20 cellular contexts compared by ENCODE assay signal in genomic region chr16:48961546-48961945, GRCh38.
A peak's percentile ranks its signal among the peaks of the same experiment; 100 is the strongest.
DNase-seq lines count a peak whose midpoint lies in the region; ATAC-seq and TF ChIP-seq lines count a peak whose summit lies in the region.
"Had no signal": no experiment of that assay in that cellular context is flagged by ENCODE, and none has a peak within 500 bp of the region (broad histone marks: within the 10 kb centered on the region; RNA-seq: fewer than 3 reads in every experiment).

No MANE protein-coding gene starts in this region.

- peak overlapping the region in 3 of 10 experiments; percentile 17 to 18 (median 17); a peak in 1 of 20 replicates for H3K4me3 ChIP-seq in BLaER1 treated with 17β-estradiol and CSF1 and Interleukin-3, amounts not matched to agents 10 nM and 100 nM
- no peak overlapping the region for H3K4me3 ChIP-seq in GM23338
- H3K4me3 ChIP-seq: HAP-1, K562, SK-N-MC had no signal

- no peak overlapping the region for H3K27ac Mint-ChIP-seq in GM23338
- H3K27ac Mint-ChIP-seq: CD4-positive, CD25-positive, alpha-beta regulatory T cell; T-cell had no signal

- no peaks in the 10 kb centered on the region for H3K36me3 ChIP-seq in BLaER1 treated with 17β-estradiol and CSF1 and Interleukin-3, amounts not matched to agents 10 nM and 100 nM
- H3K36me3 ChIP-seq in GM23338 (ENCODE audit: insufficient read depth), result no peaks in the 10 kb centered on the region
- H3K36me3 ChIP-seq: HAP-1 had no signal

- ATAC-seq in foreskin keratinocyte (peak; percentile 73), GM23338 (no peak), HG02840 (IDR thresholded peaks at IDR 0.05; ENCODE audit: low FRiP score, unreplicated experiment) (no peak)
- ATAC-seq: K562, Right ventricle myocardium inferior, T-cell had no signal

- peak; percentile 49 for DNase-seq in HT-29 (ENCODE audit: low spot score)
- peak; percentile 73 for DNase-seq in RPMI7951 (ENCODE audit: low read depth)
- peak; percentile 82 to 88 for DNase-seq in foreskin keratinocyte
- no peak for DNase-seq in activated gamma-delta T cell (lab: John Stamatoyannopoulos, UW)
- DNase-seq in activated CD4-positive, alpha-beta T cell treated with anti-CD3 and anti-CD28 coated beads for 4 hours, result no peak
- DNase-seq in GM23338 (ENCODE audit: low spot score), result no peak
- DNase-seq: CD4-positive, CD25-positive, alpha-beta regulatory T cell; NCI-H1048; NCI-H1694; NCI-H510A treated with DMSO at 0.1 percent for 48 hours; NK-92 treated with Interleukin-12 subunit alpha and Interleukin-12 subunit beta, amount 100 ng/mL, for 24 hours; OCI-M1; T-cell had no signal

- no peak overlapping the region for H3K4me3 Mint-ChIP-seq in GM23338
- H3K4me3 Mint-ChIP-seq: CD4-positive, CD25-positive, alpha-beta regulatory T cell; T-cell had no signal

- no peak overlapping the region for H2AFZ ChIP-seq in GM23338

- H3K4me1 Mint-ChIP-seq in GM23338, result no peaks in the 10 kb centered on the region
- H3K4me1 Mint-ChIP-seq: CD4-positive, CD25-positive, alpha-beta regulatory T cell; T-cell had no signal

- H3K4me2 ChIP-seq in BLaER1 treated with 17β-estradiol and CSF1 and Interleukin-3, amounts not matched to agents 10 nM and 100 nM, result peak overlapping the region; percentile 16 to 77 (median 61)
- H3K4me2 ChIP-seq in GM23338, result no peak overlapping the region

- no peak overlapping the region for H3K9ac ChIP-seq in BLaER1 treated with 17β-estradiol and CSF1 and Interleukin-3, amounts not matched to agents 10 nM and 100 nM

- H3K9me3 ChIP-seq in BLaER1 treated with 17β-estradiol and CSF1 and Interleukin-3, amounts not matched to agents 10 nM and 100 nM (replicated peaks in 1 of 11), result peaks cover 0 to 16% (median 10%) of the 10 kb centered on the region in 11 experiments; a peak in 14 of 22 replicates
- H3K9me3 ChIP-seq: HAP-1 had no signal

- H3K27me3 Mint-ChIP-seq in GM23338 (ENCODE audit: insufficient read depth, low read depth, poor library complexity), result no peaks in the 10 kb centered on the region
- H3K27me3 Mint-ChIP-seq: CD4-positive, CD25-positive, alpha-beta regulatory T cell; T-cell had no signal

- H3K36me3 Mint-ChIP-seq in GM23338 (ENCODE audit: low read depth), result no peaks in the 10 kb centered on the region
- H3K36me3 Mint-ChIP-seq: CD4-positive, CD25-positive, alpha-beta regulatory T cell; T-cell had no signal

- H4K20me1 ChIP-seq in BLaER1 treated with 17β-estradiol and CSF1 and Interleukin-3, amounts not matched to agents 10 nM and 100 nM, result no peaks in the 10 kb centered on the region
- no peaks in the 10 kb centered on the region for H4K20me1 ChIP-seq in GM23338 (replicated peaks; ENCODE audit: insufficient read depth)

- H3K9me3 Mint-ChIP-seq in GM23338, result peaks cover 6% of the 10 kb centered on the region; the same call in 2 of the 3 replicates

- H3K9me2 ChIP-seq in GM23338 (ENCODE audit: insufficient read depth), result no peaks in the 10 kb centered on the region

- no peaks in the 10 kb centered on the region for H3F3A ChIP-seq in GM23338 (replicated peaks; ENCODE audit: low read depth)

- peaks cover 13 to 48% (median 28%) of the 10 kb centered on the region in 10 experiments for H3K4me1 ChIP-seq in BLaER1 treated with 17β-estradiol and CSF1 and Interleukin-3, amounts not matched to agents 10 nM and 100 nM
- H3K4me1 ChIP-seq in foreskin keratinocyte (peaks cover 46% of the 10 kb centered on the region), GM23338 (ENCODE audit: insufficient read depth) (0 out of 2 replicates have a peak, but pooled peaks cover 5% of the 10 kb centered on the region)
- H3K4me1 ChIP-seq: HAP-1 had no signal

- H3K27me3 ChIP-seq in BLaER1 treated with 17β-estradiol and CSF1 and Interleukin-3, amounts not matched to agents 10 nM and 100 nM, result no peaks in the 10 kb centered on the region
- no peaks in the 10 kb centered on the region for H3K27me3 ChIP-seq in foreskin keratinocyte
- H3K27me3 ChIP-seq in GM23338 (ENCODE audit: insufficient read depth), result no peaks in the 10 kb centered on the region

- H3K27ac ChIP-seq in BLaER1 treated with 17β-estradiol and CSF1 and Interleukin-3, amounts not matched to agents 10 nM and 100 nM, result peak overlapping the region in 1 of 11 experiments; percentile 15; a peak in 1 of 22 replicates
- H3K27ac ChIP-seq in foreskin keratinocyte (peak overlapping the region; percentile 71), GM23338 (ENCODE audit: low read depth) (no peak overlapping the region)
- H3K27ac ChIP-seq: HL-60, SK-N-MC had no signal

- TF ChIP-seq CTCF in foreskin keratinocyte (conservative IDR thresholded peaks at IDR 0.05), result no peak
- no peak for TF ChIP-seq CTCF in GM23338 (conservative IDR thresholded peaks at IDR 0.05; ENCODE audit: low read depth in 2 of 2)

- H3K79me2 ChIP-seq in GM23338 (replicated peaks; ENCODE audit: insufficient read depth), result no peaks in the 10 kb centered on the region

TF ChIP-seq in GM23338, 12 proteins besides CTCF, POLR2A, EP300 and RAD21 (continues in another document):
- no peak for TF ChIP-seq ZNF331 (CRISPR knock-in tag; IDR thresholded peaks at IDR 0.05; ENCODE audit: low read depth)
- TF ChIP-seq, protein P1, sequence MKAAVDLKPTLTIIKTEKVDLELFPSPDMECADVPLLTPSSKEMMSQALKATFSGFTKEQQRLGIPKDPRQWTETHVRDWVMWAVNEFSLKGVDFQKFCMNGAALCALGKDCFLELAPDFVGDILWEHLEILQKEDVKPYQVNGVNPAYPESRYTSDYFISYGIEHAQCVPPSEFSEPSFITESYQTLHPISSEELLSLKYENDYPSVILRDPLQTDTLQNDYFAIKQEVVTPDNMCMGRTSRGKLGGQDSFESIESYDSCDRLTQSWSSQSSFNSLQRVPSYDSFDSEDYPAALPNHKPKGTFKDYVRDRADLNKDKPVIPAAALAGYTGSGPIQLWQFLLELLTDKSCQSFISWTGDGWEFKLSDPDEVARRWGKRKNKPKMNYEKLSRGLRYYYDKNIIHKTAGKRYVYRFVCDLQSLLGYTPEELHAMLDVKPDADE (IDR thresholded peaks at IDR 0.05), result no peak
- no peak for TF ChIP-seq EZH2phosphoT487 (IDR thresholded peaks at IDR 0.05; ENCODE audit: unreplicated experiment)
- no peak for TF ChIP-seq JUNB (IDR thresholded peaks at IDR 0.05; ENCODE audit: unreplicated experiment)
- no peak for TF ChIP-seq ZNF114 (CRISPR knock-in tag; IDR thresholded peaks at IDR 0.05)
- no peak for TF ChIP-seq POLR2AphosphoS5 (IDR thresholded peaks at IDR 0.05; ENCODE audit: low read depth)
- TF ChIP-seq STAT1 (IDR thresholded peaks at IDR 0.05; ENCODE audit: unreplicated experiment), result no peak
- no peak for TF ChIP-seq NANOG (IDR thresholded peaks at IDR 0.05; ENCODE audit: borderline replicate concordance)
- TF ChIP-seq, protein P2, sequence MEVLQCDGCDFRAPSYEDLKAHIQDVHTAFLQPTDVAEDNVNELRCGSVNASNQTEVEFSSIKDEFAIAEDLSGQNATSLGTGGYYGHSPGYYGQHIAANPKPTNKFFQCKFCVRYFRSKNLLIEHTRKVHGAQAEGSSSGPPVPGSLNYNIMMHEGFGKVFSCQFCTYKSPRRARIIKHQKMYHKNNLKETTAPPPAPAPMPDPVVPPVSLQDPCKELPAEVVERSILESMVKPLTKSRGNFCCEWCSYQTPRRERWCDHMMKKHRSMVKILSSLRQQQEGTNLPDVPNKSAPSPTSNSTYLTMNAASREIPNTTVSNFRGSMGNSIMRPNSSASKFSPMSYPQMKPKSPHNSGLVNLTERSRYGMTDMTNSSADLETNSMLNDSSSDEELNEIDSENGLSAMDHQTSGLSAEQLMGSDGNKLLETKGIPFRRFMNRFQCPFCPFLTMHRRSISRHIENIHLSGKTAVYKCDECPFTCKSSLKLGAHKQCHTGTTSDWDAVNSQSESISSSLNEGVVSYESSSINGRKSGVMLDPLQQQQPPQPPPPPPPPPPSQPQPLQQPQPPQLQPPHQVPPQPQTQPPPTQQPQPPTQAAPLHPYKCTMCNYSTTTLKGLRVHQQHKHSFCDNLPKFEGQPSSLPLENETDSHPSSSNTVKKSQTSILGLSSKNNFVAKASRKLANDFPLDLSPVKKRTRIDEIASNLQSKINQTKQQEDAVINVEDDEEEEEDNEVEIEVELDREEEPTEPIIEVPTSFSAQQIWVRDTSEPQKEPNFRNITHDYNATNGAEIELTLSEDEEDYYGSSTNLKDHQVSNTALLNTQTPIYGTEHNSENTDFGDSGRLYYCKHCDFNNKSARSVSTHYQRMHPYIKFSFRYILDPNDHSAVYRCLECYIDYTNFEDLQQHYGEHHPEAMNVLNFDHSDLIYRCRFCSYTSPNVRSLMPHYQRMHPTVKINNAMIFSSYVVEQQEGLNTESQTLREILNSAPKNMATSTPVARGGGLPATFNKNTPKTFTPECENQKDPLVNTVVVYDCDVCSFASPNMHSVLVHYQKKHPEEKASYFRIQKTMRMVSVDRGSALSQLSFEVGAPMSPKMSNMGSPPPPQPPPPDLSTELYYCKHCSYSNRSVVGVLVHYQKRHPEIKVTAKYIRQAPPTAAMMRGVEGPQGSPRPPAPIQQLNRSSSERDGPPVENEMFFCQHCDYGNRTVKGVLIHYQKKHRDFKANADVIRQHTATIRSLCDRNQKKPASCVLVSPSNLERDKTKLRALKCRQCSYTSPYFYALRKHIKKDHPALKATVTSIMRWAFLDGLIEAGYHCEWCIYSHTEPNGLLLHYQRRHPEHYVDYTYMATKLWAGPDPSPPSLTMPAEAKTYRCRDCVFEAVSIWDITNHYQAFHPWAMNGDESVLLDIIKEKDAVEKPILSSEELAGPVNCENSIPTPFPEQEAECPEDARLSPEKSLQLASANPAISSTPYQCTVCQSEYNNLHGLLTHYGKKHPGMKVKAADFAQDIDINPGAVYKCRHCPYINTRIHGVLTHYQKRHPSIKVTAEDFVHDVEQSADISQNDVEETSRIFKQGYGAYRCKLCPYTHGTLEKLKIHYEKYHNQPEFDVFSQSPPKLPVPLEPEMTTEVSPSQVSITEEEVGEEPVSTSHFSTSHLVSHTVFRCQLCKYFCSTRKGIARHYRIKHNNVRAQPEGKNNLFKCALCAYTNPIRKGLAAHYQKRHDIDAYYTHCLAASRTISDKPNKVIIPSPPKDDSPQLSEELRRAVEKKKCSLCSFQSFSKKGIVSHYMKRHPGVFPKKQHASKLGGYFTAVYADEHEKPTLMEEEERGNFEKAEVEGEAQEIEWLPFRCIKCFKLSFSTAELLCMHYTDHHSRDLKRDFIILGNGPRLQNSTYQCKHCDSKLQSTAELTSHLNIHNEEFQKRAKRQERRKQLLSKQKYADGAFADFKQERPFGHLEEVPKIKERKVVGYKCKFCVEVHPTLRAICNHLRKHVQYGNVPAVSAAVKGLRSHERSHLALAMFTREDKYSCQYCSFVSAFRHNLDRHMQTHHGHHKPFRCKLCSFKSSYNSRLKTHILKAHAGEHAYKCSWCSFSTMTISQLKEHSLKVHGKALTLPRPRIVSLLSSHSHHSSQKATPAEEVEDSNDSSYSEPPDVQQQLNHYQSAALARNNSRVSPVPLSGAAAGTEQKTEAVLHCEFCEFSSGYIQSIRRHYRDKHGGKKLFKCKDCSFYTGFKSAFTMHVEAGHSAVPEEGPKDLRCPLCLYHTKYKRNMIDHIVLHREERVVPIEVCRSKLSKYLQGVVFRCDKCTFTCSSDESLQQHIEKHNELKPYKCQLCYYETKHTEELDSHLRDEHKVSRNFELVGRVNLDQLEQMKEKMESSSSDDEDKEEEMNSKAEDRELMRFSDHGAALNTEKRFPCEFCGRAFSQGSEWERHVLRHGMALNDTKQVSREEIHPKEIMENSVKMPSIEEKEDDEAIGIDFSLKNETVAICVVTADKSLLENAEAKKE (CRISPR knock-in tag; IDR thresholded peaks at IDR 0.05), result no peak

Comparison
In these comparisons a context has a peak if more than half of its experiments do, and no peak if none do; other contexts are left out.
1. DNase-seq: peak in HT-29 (single experiment), RPMI7951 (single experiment) and foreskin keratinocyte (2 of 2); none in activated gamma-delta T cell (single experiment), activated CD4-positive, alpha-beta T cell treated with anti-CD3 and anti-CD28 coated beads for 4 hours (0 of 2) and GM23338 (single experiment).